Comparison of ENCODE assay signal across 10 cellular contexts in the genomic region with DNA sequence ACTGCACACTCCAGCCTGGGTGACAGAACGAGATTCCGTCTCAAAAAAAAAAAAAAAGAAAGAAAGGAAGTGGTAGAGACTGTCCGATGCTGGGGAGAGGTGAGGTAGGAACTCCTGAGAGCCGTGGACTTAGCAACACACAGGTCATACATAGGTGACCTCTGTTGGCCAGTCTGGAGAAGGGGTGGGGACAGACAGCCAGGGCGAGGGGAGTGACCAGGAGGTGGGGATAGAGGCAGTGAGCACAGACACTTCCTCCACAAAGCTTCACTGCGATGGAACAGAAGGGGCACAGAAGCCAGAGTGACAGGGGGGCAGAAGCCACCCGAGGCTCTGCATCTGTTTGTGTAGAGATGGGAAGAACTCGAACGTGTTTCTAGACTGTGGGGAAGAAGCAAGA. TPM values are rescaled to one million over a fixed set of nuclear protein-coding genes. Genes with fewer than 3 reads are reported as not detected.
DNase-seq lines count a peak whose midpoint lies in the region; ATAC-seq and TF ChIP-seq lines count a peak whose summit lies in the region.
"Had no signal": no experiment of that assay in that cellular context is flagged by ENCODE, and none has a peak within 500 bp of the region (broad histone marks: within the 10 kb centered on the region; RNA-seq: fewer than 3 reads in every experiment).

No MANE protein-coding gene starts in this region.

- H3K36me3 Mint-ChIP-seq in activated naive CD8-positive, alpha-beta T cell = peaks cover 33% of the 10 kb centered on the region

- no peak for TF ChIP-seq CTCF in GM13976 (IDR thresholded peaks at IDR 0.05; ENCODE audit: borderline replicate concordance, control extremely low read depth, extremely low read depth, insufficient read depth, missing control alignments)

- DNase-seq in HuH-7.5 (ENCODE audit: low spot score) (peak; percentile 64), kidney tubule cell (ENCODE audit: low spot score) (peak; percentile 51), H4 (ENCODE audit: low spot score) (no peak), GM13976 (ENCODE audit: low spot score) (no peak), SKM-1 treated with dmso at 0.1 percent for 144 hours (lab: John Stamatoyannopoulos, UW; ENCODE audit: unreplicated experiment) (no peak)
- DNase-seq: GDM1; stimulated activated CD4-positive, alpha-beta T cell treated with anti-CD3 and anti-CD28 coated beads, Interleukin-4, amount 100 ng/mL, for 4 hours had no signal

- H3K4me1 Mint-ChIP-seq in activated naive CD8-positive, alpha-beta T cell (ENCODE audit: low read depth) = peaks cover 87% of the 10 kb centered on the region

- peak overlapping the region in 13 of 21 experiments; percentile 3 to 99 (median 52) for H3K27ac ChIP-seq in skin epidermis

- in situ Hi-C loops in GM13976 (cut with MboI; ENCODE audit: low sequenced_read_pairs, unreplicated experiment) = no loop called here

- H3K9me3 Mint-ChIP-seq in activated naive CD8-positive, alpha-beta T cell (ENCODE audit: low read depth) = no peaks in the 10 kb centered on the region

- H3K27ac Mint-ChIP-seq in activated naive CD8-positive, alpha-beta T cell = peak overlapping the region; percentile 96

- no peaks in the 10 kb centered on the region for H3K27me3 Mint-ChIP-seq in activated naive CD8-positive, alpha-beta T cell

- no peak for ATAC-seq in GM18502 (IDR thresholded peaks at IDR 0.05; ENCODE audit: poor library complexity, unreplicated experiment)

- no peak overlapping the region for H3K4me3 ChIP-seq in skin epidermis

- peak overlapping the region; percentile 69 for H3K4me3 Mint-ChIP-seq in activated naive CD8-positive, alpha-beta T cell

RNA-seq across cellular contexts. Expression of gene MYH9, which starts 47.1 kb away (rescaled TPM):
- 57.5 and 82.9 TPM in 2 replicates for total RNA-seq in H4 (2014; rRNA removed; shearing (Covaris generic))

Comparison
In these comparisons a context has a peak if more than half of its experiments do, and no peak if none do; other contexts are left out.
1. DNase-seq: peak in HuH-7.5 (single experiment) and kidney tubule cell (single experiment); none in H4 (single experiment), GM13976 (single experiment) and SKM-1 treated with dmso at 0.1 percent for 144 hours (single experiment).